In the genomic region with DNA sequence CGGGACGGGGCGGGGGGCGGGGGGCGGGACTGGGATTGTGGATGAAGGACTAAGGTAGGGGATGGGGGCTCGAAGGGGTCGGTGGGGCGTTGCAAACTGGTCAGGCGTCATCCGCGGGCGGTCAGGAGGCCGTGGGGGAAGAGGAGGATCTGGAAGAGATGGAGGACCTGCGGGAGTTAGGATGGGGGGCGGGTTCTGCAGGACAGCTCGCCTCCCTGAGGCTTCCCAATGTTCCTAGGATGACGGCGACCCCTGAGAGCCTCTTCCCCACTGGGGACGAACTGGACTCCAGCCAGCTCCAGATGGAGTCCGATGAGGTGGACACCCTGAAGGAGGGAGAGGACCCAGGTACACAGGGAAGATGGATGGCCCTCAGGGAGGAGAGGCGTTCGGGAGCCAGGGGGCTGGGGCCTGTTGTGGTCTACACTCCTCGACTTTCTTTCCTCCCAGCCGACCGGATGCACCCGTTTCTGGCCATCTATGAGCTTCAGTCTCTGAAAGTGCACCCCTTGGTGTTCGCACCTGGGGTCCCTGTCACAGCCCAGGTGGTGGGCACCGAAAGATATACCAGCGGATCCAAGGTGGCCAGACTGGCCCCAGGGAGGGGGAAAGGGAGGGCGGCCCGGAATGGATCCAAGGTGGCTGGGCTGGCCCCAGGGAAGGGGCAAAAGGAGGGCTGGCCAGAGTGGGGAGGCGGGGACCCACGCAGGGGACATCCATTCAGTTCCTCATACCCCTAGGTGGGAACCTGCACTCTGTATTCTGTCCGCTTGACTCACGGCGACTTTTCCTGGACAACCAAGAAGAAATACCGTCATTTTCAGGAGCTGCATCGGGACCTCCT, we compare ENCODE assay signal across 9 cellular contexts. TPM values are rescaled to one million over a fixed set of nuclear protein-coding genes. Genes with fewer than 3 reads are reported as not detected.
A peak's percentile ranks its signal among the peaks of the same experiment; 100 is the strongest.
DNase-seq lines count a peak whose midpoint lies in the region; ATAC-seq and TF ChIP-seq lines count a peak whose summit lies in the region.
"Had no signal": no experiment of that assay in that cellular context is flagged by ENCODE, and none has a peak within 500 bp of the region (broad histone marks: within the 10 kb centered on the region; RNA-seq: fewer than 3 reads in every experiment).

No MANE protein-coding gene starts in this region.

- peaks cover 0 to 6% of the 10 kb centered on the region in 2 donors for H3K36me3 ChIP-seq in left lung
- H3K36me3 ChIP-seq in thyroid gland, result no peaks in the 10 kb centered on the region

- TF ChIP-seq CTCF in brain (conservative IDR thresholded peaks at IDR 0.05), result no peak
- TF ChIP-seq CTCF in left lung (IDR thresholded peaks at IDR 0.05), result no peak
- no peak for TF ChIP-seq CTCF in thyroid gland (IDR thresholded peaks at IDR 0.05)

- no peak for TF ChIP-seq POLR2A in thyroid gland (IDR thresholded peaks at IDR 0.05)

- ATAC-seq in left lung, result peak; percentile 15
- ATAC-seq in GM18519 (IDR thresholded peaks at IDR 0.05; ENCODE audit: low FRiP score, unreplicated experiment), result no peak

- H3K9me3 ChIP-seq in left lung (no peaks in the 10 kb centered on the region), thyroid gland (no peaks in the 10 kb centered on the region)

- 32 to 35% methylated on average over 34 to 35 of the region's 38 CpGs for WGBS in thyroid gland, 2 donors

- intact Hi-C loops in left lung (cut with DNase I) (no loop called here), thyroid gland (cut with DNase I) (no loop called here)

- peak overlapping the region; percentile 63 to 79 for H3K4me3 ChIP-seq in left lung
- peak overlapping the region in 2 of 3 donors; percentile 68 to 74 for H3K4me3 ChIP-seq in thyroid gland (replicated peaks in 1 of 3)

- H3K27me3 ChIP-seq in left lung (peaks cover 0 to 31% of the 10 kb centered on the region in 2 donors), thyroid gland (no peaks in the 10 kb centered on the region)

- H3K27me3 Mint-ChIP-seq in T-helper 2 cell treated with Interferon-gamma antibody and Interleukin-4, amounts not matched to agents 5 μg/mL and 100 μg/mL, for 36 hours (ENCODE audit: low read depth), result no peaks in the 10 kb centered on the region
- H3K27me3 Mint-ChIP-seq in brain, result peaks cover 11% of the 10 kb centered on the region

- H3K4me3 Mint-ChIP-seq in T-helper 2 cell treated with Interferon-gamma antibody and Interleukin-4, amounts not matched to agents 5 μg/mL and 100 μg/mL, for 36 hours, result peak overlapping the region; percentile 75
- peak overlapping the region; percentile 79 to 91 (median 88) for H3K4me3 Mint-ChIP-seq in brain

- H3K27ac ChIP-seq in left lung (peak overlapping the region in 1 of 2 donors; percentile 78), thyroid gland (peak overlapping the region in 2 of 3 donors; percentile 35 to 63)

- no peaks in the 10 kb centered on the region for H3K9me3 Mint-ChIP-seq in T-helper 2 cell treated with Interferon-gamma antibody and Interleukin-4, amounts not matched to agents 5 μg/mL and 100 μg/mL, for 36 hours
- peaks cover 0 to 3% (median 0%) of the 10 kb centered on the region in 5 experiments for H3K9me3 Mint-ChIP-seq in brain

- peaks cover 8% of the 10 kb centered on the region for H3K4me1 Mint-ChIP-seq in T-helper 2 cell treated with Interferon-gamma antibody and Interleukin-4, amounts not matched to agents 5 μg/mL and 100 μg/mL, for 36 hours (ENCODE audit: low read depth)
- H3K4me1 Mint-ChIP-seq in brain, result peaks cover 23% of the 10 kb centered on the region

- H3K36me3 Mint-ChIP-seq in T-helper 2 cell treated with Interferon-gamma antibody and Interleukin-4, amounts not matched to agents 5 μg/mL and 100 μg/mL, for 36 hours (ENCODE audit: low read depth), result peaks cover 6% of the 10 kb centered on the region
- H3K36me3 Mint-ChIP-seq in brain, result peaks cover 21% of the 10 kb centered on the region

- DNase-seq in T-helper 2 cell treated with Interferon-gamma antibody and Interleukin-4, amounts not matched to agents 5 μg/mL and 100 μg/mL, for 36 hours (ENCODE audit: low spot score), result no peak
- DNase-seq in T-helper 2 cell (no peak), left lung (no peak), thyroid gland (peak in 1 of 2 donors; percentile 7), GM19238 (ENCODE audit: insufficient read length, low spot score) (no peak), amniotic stem cell (lab: John Stamatoyannopoulos, UW) (no peak)

- H3K27ac Mint-ChIP-seq in T-helper 2 cell treated with Interferon-gamma antibody and Interleukin-4, amounts not matched to agents 5 μg/mL and 100 μg/mL, for 36 hours, result peak overlapping the region; percentile 60
- peak overlapping the region in 4 of 5 experiments; percentile 72 to 86 (median 84) for H3K27ac Mint-ChIP-seq in brain

- H3K4me1 ChIP-seq in left lung (peaks cover 10 to 24% of the 10 kb centered on the region in 2 donors), thyroid gland (peaks cover 16 to 17% of the 10 kb centered on the region in 2 donors)

RNA-seq across cellular contexts. Expression of a gene that starts 0.8 kb away (rescaled TPM):
- polyA plus RNA-seq in brain (ENCODE audit: insufficient read depth, low read depth, low replicate concordance), result 14.0 TPM
- total RNA-seq in left lung (10 to 100 TPM; 30.0 to 34.7 TPM), thyroid gland (10 to 100 TPM; 10.7 to 20.0 (median 16.2) TPM)

RNA-seq across cellular contexts. Expression of a gene that starts 11.8 kb away (rescaled TPM):
- polyA plus RNA-seq in brain (ENCODE audit: insufficient read depth, low read depth, low replicate concordance), result 308 TPM
- total RNA-seq in left lung, result 100 to 1,000 TPM; 102 to 129 TPM
- 100 to 1,000 TPM; 108 to 322 (median 141) TPM for total RNA-seq in thyroid gland

RNA-seq across cellular contexts. Expression of a gene that starts 19.0 kb away (rescaled TPM):
- polyA plus RNA-seq in brain (ENCODE audit: insufficient read depth, low read depth, low replicate concordance), result not detected
- total RNA-seq in left lung, result not detected
- not detected for total RNA-seq in thyroid gland
- total RNA-seq: T-helper 2 cell treated with Interferon-gamma antibody and Interleukin-4, amounts not matched to agents 100 ng/mL and 5 ng/mL, for 36 hours had no signal

RNA-seq across cellular contexts. Expression of a gene that starts 21.6 kb away (rescaled TPM):
- 3.3 TPM for polyA plus RNA-seq in brain (ENCODE audit: insufficient read depth, low read depth, low replicate concordance)
- 1 to 10 TPM; 2.1 to 6.0 TPM for total RNA-seq in left lung
- total RNA-seq in thyroid gland, result 1 to 10 TPM in 2 of 4 donors, not detected in 2; 1.8 to 4.0 TPM
